ENCODE assay signal across 24 cellular contexts in genomic region chr4:6235012-6235411, GRCh38. TPM values are rescaled to one million over a fixed set of nuclear protein-coding genes. Genes with fewer than 3 reads are reported as not detected.
"Had no signal": no experiment of that assay in that cellular context is flagged by ENCODE, and none has a peak within 500 bp of the region (broad histone marks: within the 10 kb centered on the region; RNA-seq: fewer than 3 reads in every experiment).

No MANE protein-coding gene starts in this region.

- H3K36me3 ChIP-seq: breast epithelium, Peyer's patch, SJCRH30, WERI-Rb-1 had no signal

- H3K4me3 ChIP-seq: breast epithelium, Peyer's patch, SJCRH30 had no signal

- H3K4me2 ChIP-seq: SK-N-SH had no signal

- H3K27ac ChIP-seq: breast epithelium, Peyer's patch, RWPE1, SJCRH30, WERI-Rb-1 had no signal

- H3K9ac ChIP-seq: SK-N-SH had no signal

- DNase-seq: activated CD4-positive, alpha-beta memory T cell treated with anti-CD3 and anti-CD28 coated beads, Interleukin-2, amount 10 ng/mL, durations not matched to agents 7 days and 5 days; activated CD4-positive, alpha-beta T cell treated with anti-CD3 and anti-CD28 coated beads for 36 hours; activated CD4-positive, alpha-beta T cell treated with anti-CD3 and anti-CD28 coated beads, Interleukin-2, amount 50 U/mL, for 1 hour; activated CD8-positive, alpha-beta memory T cell treated with anti-CD3 and anti-CD28 coated beads, Interleukin-2, amount 50 U/mL, for 48 hours; activated naive CD4-positive, alpha-beta T cell; activated T-cell treated with anti-CD3 and anti-CD28 coated beads, Interleukin-2, amount 50 U/mL, for 1 hour; central memory CD4-positive, alpha-beta T cell; Kasumi-1; KBM-7; NCI-H1092; NCI-H1417; NCI-H1930; NCI-H345; NCI-H510A; NCI-H526 treated with DMSO at 0.1 percent for 48 hours; Right ventricle myocardium superior; SJCRH30; SK-N-SH; T-helper 1 cell; WERI-Rb-1 had no signal

- H3K9me3 ChIP-seq: breast epithelium, Peyer's patch, SJCRH30, SK-N-SH had no signal

- H3K27me3 ChIP-seq: Peyer's patch had no signal

- H3K4me1 ChIP-seq: breast epithelium, Peyer's patch had no signal

RNA-seq across cellular contexts. Expression of gene JAKMIP1, which starts 34.7 kb away (rescaled TPM):
- total RNA-seq: M059J, Right ventricle myocardium superior, SJCRH30 had no signal
